Comparison of ENCODE assay signal across 13 cellular contexts in the genomic region with DNA sequence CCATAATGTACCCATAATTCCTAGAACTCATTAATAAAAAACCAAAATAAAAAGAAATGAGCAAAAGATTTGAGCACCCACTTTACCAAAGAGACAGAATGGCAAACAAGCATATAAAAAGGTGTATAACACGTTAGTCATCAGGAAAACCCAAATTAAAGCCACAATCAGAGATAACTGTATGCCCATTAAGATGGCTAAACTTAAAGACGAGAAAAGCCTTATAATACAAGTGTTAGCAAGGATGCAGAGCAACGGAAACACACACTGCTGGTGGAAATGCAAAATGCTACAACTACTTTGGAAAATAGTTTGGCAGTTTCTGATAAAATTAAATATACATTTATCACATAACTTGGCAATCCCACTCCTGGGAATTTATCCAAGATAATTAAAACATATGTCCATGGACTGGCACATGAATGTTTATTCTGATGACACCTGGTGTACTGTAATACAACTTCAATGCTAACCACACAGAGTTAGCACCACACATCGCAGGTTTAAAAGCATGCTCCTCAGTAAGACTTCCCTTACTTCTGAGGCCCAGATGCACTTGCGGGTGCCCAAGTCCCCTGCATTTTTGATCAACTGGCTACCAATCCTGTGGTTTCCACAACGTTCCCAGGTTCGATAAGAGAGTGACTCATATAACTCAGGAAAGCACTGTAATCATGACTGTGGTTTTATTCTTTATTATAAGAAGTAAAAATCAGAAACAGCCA.
DNase-seq lines count a peak whose midpoint lies in the region; TF ChIP-seq lines count a peak whose summit lies in the region.
"Had no signal": no experiment of that assay in that cellular context is flagged by ENCODE, and none has a peak within 500 bp of the region (broad histone marks: within the 10 kb centered on the region; RNA-seq: fewer than 3 reads in every experiment).

No MANE protein-coding gene starts in this region.

- H3K27me3 ChIP-seq in mesenchymal stem cell (ENCODE audit: control insufficient read depth in 1 of 2, insufficient read depth in 1 of 2, low read length in 2 of 2) = no peaks in the 10 kb centered on the region
- H3K27me3 ChIP-seq in uterus = no peaks in the 10 kb centered on the region
- H3K27me3 ChIP-seq: left lung had no signal

- no peak overlapping the region for H2AFZ ChIP-seq in mesenchymal stem cell (ENCODE audit: low read depth, low read length)

- TF ChIP-seq POLR2A in uterus (IDR thresholded peaks at IDR 0.05) = no peak

- no peak overlapping the region for H3K4ac ChIP-seq in mesenchymal stem cell (ENCODE audit: low read depth in 1 of 2, low read length in 2 of 2)

- H3K4me3 ChIP-seq in astrocyte of the cerebellum (ENCODE audit: low read depth, low read length) (no peak overlapping the region), mesenchymal stem cell (ENCODE audit: insufficient read depth in 1 of 2, low read depth in 1 of 2, low read length in 2 of 2) (no peak overlapping the region), uterus (no peak overlapping the region)
- H3K4me3 ChIP-seq: left lung had no signal

- no peak overlapping the region for H2BK120ac ChIP-seq in mesenchymal stem cell (ENCODE audit: low read depth, low read length)

- no peak overlapping the region for H2BK5ac ChIP-seq in mesenchymal stem cell (ENCODE audit: low read depth, low read length, poor library complexity, severe bottlenecking)

- no peak overlapping the region for H3K14ac ChIP-seq in mesenchymal stem cell (ENCODE audit: low read length in 2 of 2)

- H3K9me3 ChIP-seq in mesenchymal stem cell (ENCODE audit: control insufficient read depth, low read length) (no peaks in the 10 kb centered on the region), uterus (no peaks in the 10 kb centered on the region)
- H3K9me3 ChIP-seq: left lung had no signal

- H3K27ac ChIP-seq in mesenchymal stem cell (ENCODE audit: low read length, poor library complexity, severe bottlenecking) = no peak overlapping the region
- no peak overlapping the region for H3K27ac ChIP-seq in uterus
- H3K27ac ChIP-seq: left lung had no signal

- H3K9ac ChIP-seq in mesenchymal stem cell (ENCODE audit: low read length) = no peak overlapping the region

- TF ChIP-seq CTCF in astrocyte of the cerebellum (IDR thresholded peaks at IDR 0.05; ENCODE audit: low read depth, low read length, missing control alignments) (no peak), uterus (IDR thresholded peaks at IDR 0.05) (no peak)

- intact Hi-C loops in uterus (cut with DNase I; ENCODE audit: low total_unique reads) = no loop called here

- no peak overlapping the region for H4K8ac ChIP-seq in mesenchymal stem cell (ENCODE audit: low read length)

- no peak overlapping the region for H2BK12ac ChIP-seq in mesenchymal stem cell (ENCODE audit: low read length in 2 of 2)

- no peak overlapping the region for H4K91ac ChIP-seq in mesenchymal stem cell (ENCODE audit: low read length)

- no peak overlapping the region for H3K18ac ChIP-seq in mesenchymal stem cell (ENCODE audit: low read depth in 1 of 2, low read length in 2 of 2)

- no peak overlapping the region for H3K4me2 ChIP-seq in mesenchymal stem cell (ENCODE audit: low read length, poor library complexity, severe bottlenecking)

- in situ Hi-C loops in astrocyte of the cerebellum (cut with HindIII; ENCODE audit: low sequenced_read_pairs) = no loop called here

- H3K36me3 ChIP-seq in mesenchymal stem cell (ENCODE audit: control insufficient read depth in 1 of 2, insufficient read depth in 2 of 2, low read depth in 1 of 2, low read length in 2 of 2) (no peaks in the 10 kb centered on the region), uterus (no peaks in the 10 kb centered on the region)
- H3K36me3 ChIP-seq: left lung had no signal

- no peak overlapping the region for H2BK15ac ChIP-seq in mesenchymal stem cell (ENCODE audit: low read depth, poor library complexity, severe bottlenecking)

- 83% methylated on average over 3 of the region's 7 CpGs for WGBS in mesenchymal stem cell

- H3K23ac ChIP-seq in mesenchymal stem cell (ENCODE audit: low read length in 2 of 2) = no peak overlapping the region

- H3K79me1 ChIP-seq in mesenchymal stem cell (replicated peaks; ENCODE audit: low read length, poor library complexity, severe bottlenecking) = no peaks in the 10 kb centered on the region

- H3K4me1 ChIP-seq in mesenchymal stem cell (ENCODE audit: control insufficient read depth, insufficient read depth, low read depth, low read length) = no peaks in the 10 kb centered on the region
- no peaks in the 10 kb centered on the region for H3K4me1 ChIP-seq in uterus
- H3K4me1 ChIP-seq: left lung had no signal

- DNase-seq in ELR (ENCODE audit: low read depth) (peak; percentile 72), M059J (ENCODE audit: low read depth) (peak; percentile 95), astrocyte of the cerebellum (ENCODE audit: low read depth) (peak; percentile 77), mesenchymal stem cell (peak; percentile 28), RKO (ENCODE audit: low spot score) (no peak), uterus (no peak), NCI-H748 (lab: John Stamatoyannopoulos, UW; ENCODE audit: unreplicated experiment) (no peak), COR-L47 (lab: John Stamatoyannopoulos, UW) (no peak)
- DNase-seq: activated CD4-positive, CD25-positive, alpha-beta regulatory T cell; activated naive CD4-positive, alpha-beta T cell treated with Interleukin-2 at 50 U/mL for 16 hours; hippocampal formation; left lung; stimulated activated CD4-positive, alpha-beta T cell treated with anti-CD3 and anti-CD28 coated beads, Interleukin-4, amount 100 ng/mL, for 1 hour had no signal

- H2AK5ac ChIP-seq in mesenchymal stem cell (ENCODE audit: low read length, severe bottlenecking) = no peak overlapping the region

Comparison
In these comparisons a context has a peak if more than half of its experiments do, and no peak if none do; other contexts are left out.
1. DNase-seq: peak in ELR (single experiment), M059J (single experiment), astrocyte of the cerebellum (single experiment) and mesenchymal stem cell (single experiment); none in RKO (single experiment), uterus (0 of 2), NCI-H748 (single experiment) and COR-L47 (single experiment).